ENCODE assay signal across 8 cellular contexts in the genomic region with DNA sequence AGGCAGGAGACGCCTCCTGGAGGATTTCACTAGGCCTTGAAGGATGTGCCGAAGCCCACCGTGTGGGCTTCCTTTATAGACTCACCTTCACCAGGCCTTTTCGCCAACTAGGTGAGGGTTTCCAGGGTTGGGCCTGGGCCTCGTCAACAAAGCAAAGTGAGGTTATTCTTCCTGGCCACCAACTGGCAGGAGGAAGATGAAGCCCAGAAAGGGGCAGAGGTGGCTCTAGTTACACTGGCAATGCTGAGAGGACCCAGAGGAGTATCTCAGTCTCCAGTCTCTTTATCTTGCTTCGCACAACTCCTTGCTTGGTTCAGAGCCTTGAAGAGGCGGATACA. TPM values are rescaled to one million over a fixed set of nuclear protein-coding genes. Genes with fewer than 3 reads are reported as not detected.
DNase-seq lines count a peak whose midpoint lies in the region; ATAC-seq and TF ChIP-seq lines count a peak whose summit lies in the region.

No MANE protein-coding gene starts in this region.

- no peaks in the 10 kb centered on the region for H3F3A ChIP-seq in neural progenitor cell (ENCODE audit: low read depth)

- H3K27ac Mint-ChIP-seq in neural progenitor cell, result peak overlapping the region; percentile 76

- H3K4me1 ChIP-seq in neural progenitor cell, result peaks cover 12% of the 10 kb centered on the region

- no peaks in the 10 kb centered on the region for H3K9me3 Mint-ChIP-seq in neural progenitor cell

- peak overlapping the region; percentile 21 for H3K4me2 ChIP-seq in neural progenitor cell

- peaks cover 13% of the 10 kb centered on the region for H3K27me3 Mint-ChIP-seq in neural progenitor cell (ENCODE audit: insufficient read depth, low read depth)

- H3K27ac ChIP-seq in C4-2B (peak overlapping the region; percentile 83), coronary artery (peak overlapping the region; percentile 73 to 90), neural progenitor cell (no peak overlapping the region)

- H3K9me3 ChIP-seq in MG63 (no peaks in the 10 kb centered on the region), neural progenitor cell (ENCODE audit: low read depth) (no peaks in the 10 kb centered on the region)

- peak overlapping the region; percentile 78 for H2AFZ ChIP-seq in neural progenitor cell (replicated peaks)

- no peak overlapping the region for H3K9ac ChIP-seq in neural progenitor cell

- ATAC-seq in HG03039 (IDR thresholded peaks at IDR 0.05; ENCODE audit: unreplicated experiment), result no peak

- H3K36me3 Mint-ChIP-seq in neural progenitor cell, result no peaks in the 10 kb centered on the region

- peaks cover 34% of the 10 kb centered on the region for H4K20me1 ChIP-seq in neural progenitor cell (ENCODE audit: low read depth)

- peaks cover 25% of the 10 kb centered on the region for H3K4me1 Mint-ChIP-seq in neural progenitor cell

- H3K4me3 ChIP-seq in MG63 (peak overlapping the region; percentile 17), coronary artery (peak overlapping the region; percentile 91), neural progenitor cell (no peak overlapping the region)

- DNase-seq in MG63 (no peak), coronary artery (ENCODE audit: low spot score) (no peak), neural progenitor cell (ENCODE audit: low spot score) (no peak), NCI-H2227 (lab: John Stamatoyannopoulos, UW; ENCODE audit: unreplicated experiment) (no peak)
- DNase-seq in stimulated activated CD4-positive, alpha-beta T cell treated with anti-CD3 and anti-CD28 coated beads, Interleukin-12 subunit alpha, Interleukin-12 subunit beta, amount 100 ng/mL, for 4 hours, result no peak
- no peak for DNase-seq in stimulated activated naive CD4-positive, alpha-beta T cell treated with Interleukin-2 at 50 U/mL for 16 hours (lab: John Stamatoyannopoulos, UW)

- H3K27me3 ChIP-seq in MG63 (no peaks in the 10 kb centered on the region), neural progenitor cell (peaks cover 5% of the 10 kb centered on the region)

- peaks cover 40% of the 10 kb centered on the region for H3K79me2 ChIP-seq in neural progenitor cell (ENCODE audit: low read depth)

- TF ChIP-seq CTCF in C4-2B (conservative IDR thresholded peaks at IDR 0.05) (no peak), coronary artery (IDR thresholded peaks at IDR 0.05) (no peak), neural progenitor cell (IDR thresholded peaks at IDR 0.05) (no peak)

- H3K4me3 Mint-ChIP-seq in neural progenitor cell, result peak overlapping the region; percentile 82

- H3K36me3 ChIP-seq in MG63, result no peaks in the 10 kb centered on the region
- no peaks in the 10 kb centered on the region for H3K36me3 ChIP-seq in neural progenitor cell

RNA-seq across cellular contexts. Expression of a gene that starts 0.4 kb away (rescaled TPM):
- total RNA-seq in MG63 (2014; rRNA removed; shearing (Covaris generic); ENCODE audit: low replicate concordance), result 3.2 and 5.0 TPM in 2 replicates
- 5.4 and 15.0 TPM in 2 replicates for total RNA-seq in neural progenitor cell (ENCODE audit: low replicate concordance)
